Comparison of ENCODE assay signal across 17 cellular contexts in the genomic region with DNA sequence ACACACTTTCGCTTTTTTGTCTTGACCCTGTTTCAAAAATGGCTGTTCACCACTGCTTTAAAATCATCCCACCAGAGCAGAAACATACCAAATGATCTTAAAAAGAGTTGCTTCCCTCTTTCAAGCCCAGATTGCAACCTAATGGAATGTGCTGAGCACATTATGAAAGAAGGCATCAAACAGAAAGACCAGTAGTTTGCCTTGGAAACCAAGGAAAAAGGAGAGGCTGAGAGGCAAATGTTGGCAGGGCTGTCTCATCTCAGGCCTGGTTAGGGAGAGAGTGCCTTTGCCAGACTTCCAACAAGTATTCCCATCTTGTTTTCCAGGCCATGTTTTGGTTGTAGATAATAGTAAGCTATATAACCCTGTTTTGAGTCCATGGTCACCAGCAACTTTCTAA.
"Had no signal": no experiment of that assay in that cellular context is flagged by ENCODE, and none has a peak within 500 bp of the region (broad histone marks: within the 10 kb centered on the region; RNA-seq: fewer than 3 reads in every experiment).

No MANE protein-coding gene starts in this region.

- H3K4me1 ChIP-seq: transverse colon had no signal

- H3K27me3 ChIP-seq: brain microvascular endothelial cell, neutrophil, transverse colon had no signal

- ATAC-seq: activated CD8-positive, alpha-beta memory T cell treated with anti-CD3 and anti-CD28 coated beads, Interleukin-2, amount 10 ng/mL, durations not matched to agents 7 days and 5 days; mucosa of descending colon; naive thymus-derived CD4-positive, alpha-beta T cell had no signal

- H3K4me3 ChIP-seq: mucosa of descending colon, transverse colon had no signal

- DNase-seq: activated CD4-positive, alpha-beta T cell treated with anti-CD3 and anti-CD28 coated beads, Interleukin-2, amount 50 U/mL, for 48 hours; activated CD4-positive, CD25-positive, alpha-beta regulatory T cell treated with anti-CD3 and anti-CD28 coated beads, Interleukin-2, amount 50 U/mL, for 72 hours; activated CD8-positive, alpha-beta memory T cell treated with anti-CD3 and anti-CD28 coated beads, Interleukin-2, amount 10 ng/mL, durations not matched to agents 7 days and 5 days; activated effector memory CD4-positive, alpha-beta T cell treated with Interleukin-2 at 50 U/mL for 16 hours; activated T-cell treated with anti-CD3 and anti-CD28 coated beads, Interleukin-2, amount 50 U/mL, for 1 hour; amniotic stem cell; brain microvascular endothelial cell; effector memory CD4-positive, alpha-beta T cell; islet precursor cell; mucosa of descending colon; naive thymus-derived CD4-positive, alpha-beta T cell; stimulated activated CD4-positive, alpha-beta T cell treated with anti-CD3 and anti-CD28 coated beads, Interleukin-15, amount 100 ng/mL, for 24 hours; stimulated activated CD4-positive, alpha-beta T cell treated with anti-CD3 and anti-CD28 coated beads, Interleukin-4, amount 100 ng/mL, for 24 hours; stimulated activated naive CD4-positive, alpha-beta T cell; transverse colon had no signal

- H3K27ac ChIP-seq: brain microvascular endothelial cell, epithelial cell of prostate, neutrophil, transverse colon had no signal

- H3K36me3 ChIP-seq: brain microvascular endothelial cell, neutrophil, transverse colon had no signal

- H3K9me3 ChIP-seq: mucosa of descending colon, neutrophil, transverse colon had no signal
